12 cellular contexts compared by ENCODE assay signal in genomic region chr5:54171645-54172384, GRCh38.
DNase-seq lines count a peak whose midpoint lies in the region; ATAC-seq and TF ChIP-seq lines count a peak whose summit lies in the region.
"Had no signal": no experiment of that assay in that cellular context is flagged by ENCODE, and none has a peak within 500 bp of the region (broad histone marks: within the 10 kb centered on the region; RNA-seq: fewer than 3 reads in every experiment).

No MANE protein-coding gene starts in this region.

- TF ChIP-seq EP300 in tibial nerve (IDR thresholded peaks at IDR 0.05), result no peak

- H3K27ac Mint-ChIP-seq in endothelial cell (ENCODE audit: unreplicated experiment), result no peak overlapping the region
- H3K27ac Mint-ChIP-seq: GM23338 had no signal

- ATAC-seq in GM21423 (IDR thresholded peaks at IDR 0.05; ENCODE audit: unreplicated experiment), result peak; percentile 65
- no peak for ATAC-seq in HG03039 (IDR thresholded peaks at IDR 0.05; ENCODE audit: unreplicated experiment)
- ATAC-seq: gastroesophageal sphincter, GM23338 had no signal

- no peak overlapping the region for H2AFZ ChIP-seq in GM23248
- H2AFZ ChIP-seq: GM23338 had no signal

- H3K9me3 ChIP-seq in GM23248 (ENCODE audit: low read depth) (no peaks in the 10 kb centered on the region), tibial nerve (no peaks in the 10 kb centered on the region)
- H3K9me3 ChIP-seq: gastroesophageal sphincter had no signal

- 84 to 93% methylated on average over 6 of the region's 6 CpGs for WGBS in GM23248 (ENCODE audit: low coverage in 1 of 2, low lambda C conversion rate in 2 of 2, missing lambda C conversion rate in 2 of 2), 2 experiments
- WGBS in tibial nerve, 2 donors, result 88 to 91% methylated on average over 6 of the region's 6 CpGs

- peaks cover 3% of the 10 kb centered on the region for H3K27me3 Mint-ChIP-seq in endothelial cell (ENCODE audit: unreplicated experiment)

- H3K79me2 ChIP-seq in GM23248 (ENCODE audit: insufficient read depth), result no peaks in the 10 kb centered on the region

- no peak overlapping the region for H3K9ac ChIP-seq in GM23248

- no peaks in the 10 kb centered on the region for H4K20me1 ChIP-seq in GM23248 (ENCODE audit: insufficient read depth)

- no peaks in the 10 kb centered on the region for H3K9me3 Mint-ChIP-seq in endothelial cell (ENCODE audit: unreplicated experiment)
- H3K9me3 Mint-ChIP-seq: GM23338 had no signal

- H3K27me3 ChIP-seq in GM23248 (replicated peaks; ENCODE audit: insufficient read depth), result no peaks in the 10 kb centered on the region
- no peaks in the 10 kb centered on the region for H3K27me3 ChIP-seq in tibial nerve
- H3K27me3 ChIP-seq: gastroesophageal sphincter had no signal

- H3K4me3 Mint-ChIP-seq in endothelial cell (ENCODE audit: unreplicated experiment), result no peak overlapping the region
- H3K4me3 Mint-ChIP-seq: GM23338, neural crest cell had no signal

- H3F3A ChIP-seq in GM23248 (ENCODE audit: insufficient read depth), result no peaks in the 10 kb centered on the region

- in situ Hi-C loops in GM23248 (cut with MboI), result no loop called here

- no peak overlapping the region for H3K4me2 ChIP-seq in GM23248 (ENCODE audit: unreplicated experiment)
- H3K4me2 ChIP-seq: GM23338 had no signal

- no peaks in the 10 kb centered on the region for H3K9me2 ChIP-seq in GM23248 (ENCODE audit: insufficient read depth)

- H3K27ac ChIP-seq in GM23248 (no peak overlapping the region), tibial nerve (no peak overlapping the region)
- H3K27ac ChIP-seq: gastroesophageal sphincter had no signal

- H3K36me3 Mint-ChIP-seq in endothelial cell (ENCODE audit: low read depth, unreplicated experiment), result peaks cover 21% of the 10 kb centered on the region

- H3K4me1 Mint-ChIP-seq in endothelial cell (ENCODE audit: unreplicated experiment), result peaks cover 7% of the 10 kb centered on the region
- H3K4me1 Mint-ChIP-seq: GM23338 had no signal

- peak; percentile 40 for DNase-seq in DMS53 treated with DMSO at 0.1 percent for 48 hours (lab: John Stamatoyannopoulos, UW; ENCODE audit: unreplicated experiment)
- peak; percentile 13 for DNase-seq in NCI-H774 (lab: John Stamatoyannopoulos, UW)
- DNase-seq in fibroblast of the aortic adventitia (ENCODE audit: low read depth), result peak; percentile 59
- DNase-seq in GM23248, result no peak
- DNase-seq in endothelial cell (ENCODE audit: low spot score), result no peak
- DNase-seq in tibial nerve (ENCODE audit: low spot score in 2 of 2), result no peak
- DNase-seq: activated effector memory CD4-positive, alpha-beta T cell treated with Interleukin-2 at 50 U/mL for 16 hours had no signal

- TF ChIP-seq CTCF in fibroblast of the aortic adventitia (IDR thresholded peaks at IDR 0.05; ENCODE audit: insufficient read depth, low read length), result no peak
- no peak for TF ChIP-seq CTCF in endothelial cell (IDR thresholded peaks at IDR 0.05; ENCODE audit: unreplicated experiment)
- TF ChIP-seq CTCF in tibial nerve (IDR thresholded peaks at IDR 0.05), result no peak

- no peaks in the 10 kb centered on the region for H3K36me3 ChIP-seq in GM23248 (ENCODE audit: low read depth)
- peaks cover 0 to 9% (median 0%) of the 10 kb centered on the region in 3 donors for H3K36me3 ChIP-seq in tibial nerve

- H3K4me1 ChIP-seq in GM23248 (ENCODE audit: insufficient read depth) (no peaks in the 10 kb centered on the region), tibial nerve (peaks cover 0 to 9% (median 1%) of the 10 kb centered on the region in 4 donors)

- no peak for TF ChIP-seq POLR2A in tibial nerve (IDR thresholded peaks at IDR 0.05)

- H3K4me3 ChIP-seq in fibroblast of the aortic adventitia (ENCODE audit: low read depth, low read length) (no peak overlapping the region), GM23248 (no peak overlapping the region), tibial nerve (no peak overlapping the region)
- H3K4me3 ChIP-seq: gastroesophageal sphincter, GM23338 had no signal

Comparison
In these comparisons a context has a peak if more than half of its experiments do, and no peak if none do; other contexts are left out.
1. DNase-seq: peak in DMS53 treated with DMSO at 0.1 percent for 48 hours (single experiment), NCI-H774 (single experiment) and fibroblast of the aortic adventitia (single experiment); none in GM23248 (single experiment), endothelial cell (single experiment) and tibial nerve (0 of 2).